In the genomic region with DNA sequence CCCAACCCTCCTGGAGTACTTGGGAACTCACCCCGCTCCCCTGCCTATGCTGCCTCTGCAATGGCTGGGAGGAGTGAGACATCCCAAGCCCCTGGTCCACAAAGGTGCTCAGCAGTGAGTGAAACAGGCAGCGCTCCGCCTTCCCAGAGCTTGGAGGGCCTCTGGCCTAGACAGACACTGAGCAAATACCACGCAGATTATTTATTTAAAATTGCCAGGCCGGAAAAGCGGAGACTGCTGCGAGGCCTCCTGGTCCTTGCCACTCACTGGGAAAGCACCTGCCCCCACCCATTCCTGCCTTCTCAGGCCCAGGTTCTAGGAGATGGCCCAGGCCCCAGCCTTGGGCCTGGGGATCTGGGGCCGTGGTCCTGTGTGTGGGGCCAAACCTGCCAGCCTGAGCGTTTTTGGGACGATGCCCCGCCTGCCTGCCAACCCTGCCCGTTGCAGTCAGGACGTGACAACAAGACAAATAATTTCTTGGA, we compare ENCODE assay signal across 1 cellular context.
TF ChIP-seq lines count a peak whose summit lies in the region.

No MANE protein-coding gene starts in this region.

TF ChIP-seq in H1, 55 proteins besides CTCF, POLR2A, EP300 and RAD21:
- no peak for TF ChIP-seq CHD1 (IDR thresholded peaks at IDR 0.05; ENCODE audit: low read depth, low read length)
- TF ChIP-seq SIX5 (IDR thresholded peaks at IDR 0.05; ENCODE audit: low read depth, low read length): no peak
- no peak for TF ChIP-seq RNF2 (IDR thresholded peaks at IDR 0.05; ENCODE audit: borderline replicate concordance, low read depth, low read length, missing control alignments, poor library complexity, severe bottlenecking)
- no peak for TF ChIP-seq HDAC2 (IDR thresholded peaks at IDR 0.05; ENCODE audit: borderline replicate concordance in 1 of 2, low read depth in 2 of 2, low read length in 2 of 2)
- no peak for TF ChIP-seq TEAD4 (IDR thresholded peaks at IDR 0.05; ENCODE audit: low read depth, low read length)
- TF ChIP-seq KDM4A (IDR thresholded peaks at IDR 0.05; ENCODE audit: low read depth, low read length, severe bottlenecking): no peak
- TF ChIP-seq EGR1 (IDR thresholded peaks at IDR 0.05; ENCODE audit: borderline replicate concordance, low read depth, low read length): no peak
- no peak for TF ChIP-seq SRF (IDR thresholded peaks at IDR 0.05; ENCODE audit: low read depth, low read length)
